18 cellular contexts compared by ENCODE assay signal in the genomic region with DNA sequence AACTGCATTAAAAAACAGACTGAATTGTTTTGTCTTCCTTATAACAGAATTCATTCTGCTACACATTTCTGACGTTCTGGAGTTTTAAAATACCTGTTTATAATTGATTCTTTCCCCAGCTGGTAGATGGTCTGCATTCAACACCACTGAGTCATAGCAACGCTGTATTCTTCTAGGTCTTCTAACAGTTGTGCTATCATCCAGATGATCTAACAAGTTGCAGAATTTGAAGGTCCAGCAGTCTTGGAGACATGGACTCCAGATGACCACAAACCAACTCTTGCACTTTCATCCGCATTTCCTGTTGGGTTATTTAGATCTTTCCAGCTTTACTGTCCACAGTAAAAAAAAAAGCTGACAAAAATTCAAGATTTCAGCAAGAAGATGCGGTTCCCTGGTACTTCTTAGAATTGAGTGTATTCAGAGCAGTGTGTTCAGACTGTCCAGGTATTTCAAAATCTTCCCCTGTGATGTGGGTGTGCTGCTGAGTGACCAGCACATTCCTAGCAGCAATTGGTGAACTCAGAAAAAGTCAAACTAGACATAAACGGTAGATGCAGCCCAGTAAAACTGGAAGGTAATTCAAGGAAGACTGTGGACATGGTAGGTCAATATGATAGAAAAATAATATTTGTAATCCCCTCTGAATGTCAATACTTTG. TPM values are rescaled to one million over a fixed set of nuclear protein-coding genes. Genes with fewer than 3 reads are reported as not detected.
DNase-seq lines count a peak whose midpoint lies in the region; ATAC-seq, FAIRE-seq and TF ChIP-seq lines count a peak whose summit lies in the region.
"Had no signal": no experiment of that assay in that cellular context is flagged by ENCODE, and none has a peak within 500 bp of the region (broad histone marks: within the 10 kb centered on the region; RNA-seq: fewer than 3 reads in every experiment).

No MANE protein-coding gene starts in this region.

- H3K4me3 ChIP-seq in rectal smooth muscle tissue (ENCODE audit: low read length): no peak overlapping the region
- H3K4me3 ChIP-seq: lung, thoracic aorta had no signal

- DNase-seq in GM03348 (ENCODE audit: low spot score) (peak; percentile 77), RCC 7860 (ENCODE audit: low spot score) (peak; percentile 64), fibroblast of peridontal ligament (ENCODE audit: extremely low read depth) (peak; percentile 45), CD14-positive monocyte (ENCODE audit: low spot score) (no peak), T-helper 1 cell (no peak), NOMO-1 treated with DMSO at 0.1 percent for 48 hours (lab: John Stamatoyannopoulos, UW; ENCODE audit: unreplicated experiment) (no peak)
- DNase-seq: activated CD4-positive, alpha-beta T cell treated with anti-CD3 and anti-CD28 coated beads, Interleukin-2, amount 50 U/mL, for 48 hours; activated gamma-delta T cell treated with Interleukin-2 at 50 U/mL for 16 hours; DMS 273 treated with DMSO at 0.1 percent for 48 hours; nucleus accumbens had no signal

- no peaks in the 10 kb centered on the region for H3K27me3 ChIP-seq in rectal smooth muscle tissue (ENCODE audit: control insufficient read depth, insufficient read depth, low read length)

- peaks cover 68 to 85% of the 10 kb centered on the region in 2 donors for H3K36me3 Mint-ChIP-seq in CD14-positive monocyte

- peak overlapping the region; percentile 32 for H3K27ac ChIP-seq in rectal smooth muscle tissue (ENCODE audit: low read depth, low read length)
- H3K27ac ChIP-seq: thoracic aorta had no signal

- H3K4me3 Mint-ChIP-seq in CD14-positive monocyte: no peak overlapping the region
- H3K4me3 Mint-ChIP-seq: central memory CD8-positive, alpha-beta T cell; T-helper 1 cell treated with Interleukin-12 subunit alpha and Interleukin-12 subunit beta and Interleukin-4 antibody, amounts not matched to agents 30 μg/mL and 1 μg/mL, for 36 hours had no signal

- no peaks in the 10 kb centered on the region for H3K9me3 Mint-ChIP-seq in CD14-positive monocyte
- H3K9me3 Mint-ChIP-seq: central memory CD8-positive, alpha-beta T cell; T-helper 1 cell treated with Interleukin-12 subunit alpha and Interleukin-12 subunit beta and Interleukin-4 antibody, amounts not matched to agents 30 μg/mL and 1 μg/mL, for 36 hours had no signal

- intact Hi-C loops in CD14-positive monocyte (cut with micrococcal nuclease): no loop called here

- ATAC-seq in HG02678 (IDR thresholded peaks at IDR 0.05; ENCODE audit: unreplicated experiment): no peak

- H3K4me1 Mint-ChIP-seq in CD14-positive monocyte: no peaks in the 10 kb centered on the region
- H3K4me1 Mint-ChIP-seq: central memory CD8-positive, alpha-beta T cell had no signal

- H3K9ac ChIP-seq in rectal smooth muscle tissue (ENCODE audit: low read length): no peak overlapping the region

- peaks cover 4% of the 10 kb centered on the region for H3K4me1 ChIP-seq in rectal smooth muscle tissue (ENCODE audit: control insufficient read depth, insufficient read depth, low read length)

- H3K27me3 Mint-ChIP-seq in CD14-positive monocyte (ENCODE audit: low read depth in 3 of 3): peaks cover 0 to 1% (median 0%) of the 10 kb centered on the region in 3 donors
- H3K27me3 Mint-ChIP-seq: central memory CD8-positive, alpha-beta T cell had no signal

- FAIRE-seq in RCC 7860 (lab: Jason Lieb, UNC): no peak
- FAIRE-seq: GM12892, H1 had no signal

- H3K27ac Mint-ChIP-seq in CD14-positive monocyte: peak overlapping the region in 1 of 7 donors; percentile 3
- H3K27ac Mint-ChIP-seq: T-helper 1 cell treated with Interleukin-12 subunit alpha and Interleukin-12 subunit beta and Interleukin-4 antibody, amounts not matched to agents 30 μg/mL and 1 μg/mL, for 36 hours had no signal

- TF ChIP-seq CTCF in CD14-positive monocyte (IDR thresholded peaks at IDR 0.05): no peak

- H3K36me3 ChIP-seq in rectal smooth muscle tissue (ENCODE audit: control insufficient read depth, insufficient read depth, low read length): peaks cover 12% of the 10 kb centered on the region

RNA-seq across cellular contexts. Expression of gene CSNK1A1, which starts 50.2 kb away (rescaled TPM):
- polyA plus RNA-seq in CD14-positive monocyte: 100 to 1,000 TPM; 103 to 131 TPM

Comparison
In these comparisons a context has a peak if more than half of its experiments do, and no peak if none do; other contexts are left out.
1. DNase-seq: peak in GM03348 (single experiment), RCC 7860 (single experiment) and fibroblast of peridontal ligament (single experiment); none in CD14-positive monocyte (single experiment), T-helper 1 cell (0 of 5) and NOMO-1 treated with DMSO at 0.1 percent for 48 hours (single experiment).